9 cellular contexts compared by ENCODE assay signal in genomic region chr22:46056169-46057041, GRCh38.
A peak's percentile ranks its signal among the peaks of the same experiment; 100 is the strongest.
DNase-seq lines count a peak whose midpoint lies in the region; ATAC-seq, FAIRE-seq and TF ChIP-seq lines count a peak whose summit lies in the region.
"Had no signal": no experiment of that assay in that cellular context is flagged by ENCODE, and none has a peak within 500 bp of the region (broad histone marks: within the 10 kb centered on the region; RNA-seq: fewer than 3 reads in every experiment).

No MANE protein-coding gene starts in this region.

- peak overlapping the region; percentile 88 for H3K4me2 ChIP-seq in KMS-11

- peaks cover 64% of the 10 kb centered on the region for H3K4me1 ChIP-seq in KMS-11 (ENCODE audit: low read depth, poor library complexity, severe bottlenecking)

- peak overlapping the region; percentile 69; the same call in 1 of the 2 replicates for H3K27ac ChIP-seq in KMS-11
- H3K27ac ChIP-seq: SJCRH30 had no signal

- H4K20me1 ChIP-seq in KMS-11 (ENCODE audit: insufficient read depth): no peaks in the 10 kb centered on the region

- H3K4me3 ChIP-seq in AG09309 (ENCODE audit: control insufficient read depth, low read depth, low read length) (peak overlapping the region; percentile 75), KMS-11 (IDR thresholded peaks at IDR 0.05; ENCODE audit: insufficient read depth, low read depth, low read length) (no peak overlapping the region)
- H3K4me3 ChIP-seq: SJCRH30 had no signal

- no peaks in the 10 kb centered on the region for H3K36me3 ChIP-seq in KMS-11 (ENCODE audit: insufficient read depth)
- H3K36me3 ChIP-seq: SJCRH30 had no signal

- no peak overlapping the region for H2AFZ ChIP-seq in KMS-11 (ENCODE audit: low read depth)

- H3K79me2 ChIP-seq in KMS-11 (ENCODE audit: insufficient read depth, low read depth): peaks cover 47% of the 10 kb centered on the region

- no peak for FAIRE-seq in urothelium cell line (lab: Jason Lieb, UNC)

- no peak for TF ChIP-seq CTCF in AG09309 (IDR thresholded peaks at IDR 0.05; ENCODE audit: control insufficient read depth, insufficient read depth, low read depth, low read length, missing control alignments)
- TF ChIP-seq CTCF in KMS-11 (conservative IDR thresholded peaks at IDR 0.05; ENCODE audit: low read depth, low read length): no peak

- DNase-seq in AG09309 (ENCODE audit: low read depth) (no peak), dermis blood vessel endothelial cell (peak; percentile 68), myocyte (ENCODE audit: low read depth) (peak; percentile 77), NCI-H446 (lab: John Stamatoyannopoulos, UW) (no peak), urothelium cell line (ENCODE audit: low spot score) (no peak), NCI-H510A (lab: John Stamatoyannopoulos, UW) (no peak)
- DNase-seq: SJCRH30 had no signal

- H3K9ac ChIP-seq in KMS-11: no peak overlapping the region

- no peaks in the 10 kb centered on the region for H3K27me3 ChIP-seq in KMS-11 (ENCODE audit: insufficient read depth, low read depth)
- H3K27me3 ChIP-seq: SJCRH30 had no signal

- ATAC-seq in activated CD4-positive, CD25-positive, alpha-beta regulatory T cell treated with anti-CD3 and anti-CD28 coated beads, Interleukin-2, amount 50 U/mL, for 24 hours: no peak

Comparison
In these comparisons a context has a peak if more than half of its experiments do, and no peak if none do; other contexts are left out.
1. DNase-seq: peak in dermis blood vessel endothelial cell (single experiment) and myocyte (single experiment); none in AG09309 (single experiment), NCI-H446 (0 of 2), urothelium cell line (single experiment) and NCI-H510A (single experiment).